ENCODE assay signal across 9 cellular contexts in genomic region chr16:53085539-53086450, GRCh38. TPM values are rescaled to one million over a fixed set of nuclear protein-coding genes. Genes with fewer than 3 reads are reported as not detected.
A peak's percentile ranks its signal among the peaks of the same experiment; 100 is the strongest.
DNase-seq lines count a peak whose midpoint lies in the region; ATAC-seq, FAIRE-seq and TF ChIP-seq lines count a peak whose summit lies in the region.
"Had no signal": no experiment of that assay in that cellular context is flagged by ENCODE, and none has a peak within 500 bp of the region (broad histone marks: within the 10 kb centered on the region; RNA-seq: fewer than 3 reads in every experiment).

No MANE protein-coding gene starts in this region.

- H3K4me2 ChIP-seq in GM12878 (ENCODE audit: control insufficient read depth, insufficient read depth) (no peak overlapping the region), hepatocyte (peak overlapping the region; percentile 44)

- H3K27ac ChIP-seq in HUES64 (ENCODE audit: low read depth, low read length) (0 out of 2 replicates have a peak overlapping the region, but pooled peaks have one; percentile 10), GM12878 (ENCODE audit: control insufficient read depth, insufficient read depth) (no peak overlapping the region), hepatocyte (peak overlapping the region; percentile 81)
- H3K27ac ChIP-seq: brain microvascular endothelial cell had no signal

- H3K27ac Mint-ChIP-seq in stimulated activated memory B cell treated with anti-CD40 and anti-IgM and Interleukin-4, amounts not matched to agents 10 μg/mL and 1 μg/mL and 100 μg/mL, for 72 hours, result peak overlapping the region; percentile 66

- H3K9me2 ChIP-seq in hepatocyte (replicated peaks; ENCODE audit: insufficient read depth), result no peaks in the 10 kb centered on the region

- H3K79me2 ChIP-seq in GM12878 (ENCODE audit: control insufficient read depth, insufficient read depth, low read length), result peaks cover 6% of the 10 kb centered on the region
- H3K79me2 ChIP-seq in hepatocyte, result peaks cover 42% of the 10 kb centered on the region

- no peak overlapping the region for H3K4me3 ChIP-seq in HUES64 (ENCODE audit: low read length)
- no peak overlapping the region for H3K4me3 ChIP-seq in GM12878
- no peak overlapping the region for H3K4me3 ChIP-seq in hepatocyte

- H4K20me1 ChIP-seq in GM12878 (ENCODE audit: control insufficient read depth, insufficient read depth), result no peaks in the 10 kb centered on the region
- H4K20me1 ChIP-seq in hepatocyte (ENCODE audit: insufficient read depth, poor library complexity, severe bottlenecking), result no peaks in the 10 kb centered on the region

- H3K9ac ChIP-seq in HUES64 (ENCODE audit: low read depth, low read length) (no peak overlapping the region), GM12878 (ENCODE audit: control insufficient read depth, insufficient read depth, low read length) (no peak overlapping the region)

- TSS peak; percentile 4 for BruUV-seq in GM12878 (replicated peaks; lab: Mats Ljungman, UMichigan)

- TF ChIP-seq POLR2A in GM12878 (IDR thresholded peaks at IDR 0.05; ENCODE audit: low read depth, low read length), result no peak

- H3K9me3 ChIP-seq in HUES64 (ENCODE audit: insufficient read depth, low read depth, low read length) (no peaks in the 10 kb centered on the region), GM12878 (replicated peaks; ENCODE audit: control insufficient read depth, insufficient read depth, low read length) (no peaks in the 10 kb centered on the region), hepatocyte (ENCODE audit: low read depth) (no peaks in the 10 kb centered on the region)

- TF ChIP-seq CTCF in GM12878 (IDR thresholded peaks at IDR 0.05 in 2 of 3, conservative IDR thresholded peaks at IDR 0.05 in 1 of 3; ENCODE audit: control insufficient read depth in 2 of 3, extremely low read depth in 1 of 3, insufficient read depth in 1 of 3, low read depth in 3 of 3, low read length in 3 of 3), result no peak
- TF ChIP-seq CTCF in hepatocyte (IDR thresholded peaks at IDR 0.05; ENCODE audit: poor library complexity), result no peak

- FAIRE-seq in GM12878 (lab: Jason Lieb, UNC), result no peak

- no peak for DNase-seq in GM12878 (ENCODE audit: low read depth, low spot score)
- peak; percentile 72 for DNase-seq in hepatocyte (ENCODE audit: low spot score)
- DNase-seq in activated naive CD4-positive, alpha-beta T cell (lab: John Stamatoyannopoulos, UW), result no peak
- DNase-seq in NCI-H187 (lab: John Stamatoyannopoulos, UW), result no peak
- DNase-seq in head of caudate nucleus, result no peak
- no peak for DNase-seq in GF-D8 (lab: John Stamatoyannopoulos, UW)
- DNase-seq: brain microvascular endothelial cell had no signal

- H3K36me3 ChIP-seq in HUES64 (ENCODE audit: insufficient read depth, low read length) (no peaks in the 10 kb centered on the region), GM12878 (ENCODE audit: control insufficient read depth in 2 of 2, insufficient read depth in 2 of 2, low read length in 1 of 2) (peaks cover 1 to 3% of the 10 kb centered on the region in 2 experiments; a peak in 3 of 4 replicates), hepatocyte (replicated peaks; ENCODE audit: insufficient read depth, low read depth) (no peaks in the 10 kb centered on the region)
- H3K36me3 ChIP-seq: brain microvascular endothelial cell had no signal

- ATAC-seq in GM12878, result no peak
- ATAC-seq in stimulated activated memory B cell treated with anti-CD40 and anti-IgM and Interleukin-4, amounts not matched to agents 10 μg/mL and 1 μg/mL and 100 μg/mL, for 72 hours, result no peak

- no peak for TF ChIP-seq RAD21 in GM12878 (IDR thresholded peaks at IDR 0.05; ENCODE audit: insufficient read depth, low read depth, low read length)

- peaks cover 56% of the 10 kb centered on the region for H3K4me1 Mint-ChIP-seq in stimulated activated memory B cell treated with anti-CD40 and anti-IgM and Interleukin-4, amounts not matched to agents 10 μg/mL and 1 μg/mL and 100 μg/mL, for 72 hours

- in situ Hi-C loops in GM12878 (cut with MboI), result no loop called here

- WGBS in HUES64, result 56% methylated on average over 10 of the region's 10 CpGs
- 93% methylated on average over 10 of the region's 10 CpGs for WGBS in GM12878 (ENCODE audit: insufficient coverage, insufficient replicate concordance, low lambda C conversion rate, missing lambda C conversion rate)
- 33% methylated on average over 10 of the region's 10 CpGs for WGBS in hepatocyte (ENCODE audit: low lambda C conversion rate, missing lambda C conversion rate)

- no peak overlapping the region for H2AFZ ChIP-seq in GM12878 (ENCODE audit: control insufficient read depth, low read depth, low read length)
- no peak overlapping the region for H2AFZ ChIP-seq in hepatocyte

- TF ChIP-seq EP300 in GM12878 (IDR thresholded peaks at IDR 0.05; ENCODE audit: borderline replicate concordance in 1 of 2, control insufficient read depth in 1 of 2, low read depth in 2 of 2, low read length in 2 of 2), result no peak

- H3K27me3 Mint-ChIP-seq in stimulated activated memory B cell treated with anti-CD40 and anti-IgM and Interleukin-4, amounts not matched to agents 10 μg/mL and 1 μg/mL and 100 μg/mL, for 72 hours, result no peaks in the 10 kb centered on the region

- SMC1A ChIA-PET in GM12878 (lab: Charles Lee; ENCODE audit: uncharacterized antibody, unreplicated experiment), result interaction anchor here (0.7 to 1.9 kb wide), 6 partner anchors 14 to 69 kb away, joined by 3 to 6 read pairs (median 3); no protein-coding TSS in a partner anchor

- no peak overlapping the region for H3K4me3 Mint-ChIP-seq in stimulated activated memory B cell treated with anti-CD40 and anti-IgM and Interleukin-4, amounts not matched to agents 10 μg/mL and 1 μg/mL and 100 μg/mL, for 72 hours

- H3K9me3 Mint-ChIP-seq in stimulated activated memory B cell treated with anti-CD40 and anti-IgM and Interleukin-4, amounts not matched to agents 10 μg/mL and 1 μg/mL and 100 μg/mL, for 72 hours, result no peaks in the 10 kb centered on the region

- H3K4me1 ChIP-seq in HUES64 (ENCODE audit: insufficient read depth, low read length) (peaks cover 62% of the 10 kb centered on the region), GM12878 (ENCODE audit: control insufficient read depth, insufficient read depth, low read length) (peaks cover 13% of the 10 kb centered on the region), hepatocyte (ENCODE audit: insufficient read depth) (peaks cover 56% of the 10 kb centered on the region)

- RAD21 ChIA-PET in GM12878 (lab: Charles Lee; ENCODE audit: unreplicated experiment), result interaction anchor here (0.6 kb wide), 1 partner anchor 15 kb away, joined by 4 read pairs; no protein-coding TSS in a partner anchor

- POLR2A ChIA-PET in GM12878 (lab: Charles Lee), result interaction anchor here (1.1 kb wide), 1 partner anchor 14 kb away, joined by 3 read pairs; no protein-coding TSS in a partner anchor

- intact Hi-C loops in GM12878 (cut with micrococcal nuclease; ENCODE audit: unreplicated experiment), result no loop called here
- intact Hi-C loops in head of caudate nucleus (cut with DNase I), result no loop called here

- H3K36me3 Mint-ChIP-seq in stimulated activated memory B cell treated with anti-CD40 and anti-IgM and Interleukin-4, amounts not matched to agents 10 μg/mL and 1 μg/mL and 100 μg/mL, for 72 hours, result peaks cover 16% of the 10 kb centered on the region

- CTCF ChIA-PET in GM12878 (lab: Yijun Ruan, JAX), result interaction anchor here (1.6 kb wide), 1 partner anchor 15 kb away, joined by 4 read pairs; no protein-coding TSS in a partner anchor

- H3K27me3 ChIP-seq in HUES64 (ENCODE audit: insufficient read depth, low read length) (no peaks in the 10 kb centered on the region), GM12878 (replicated peaks in 1 of 2; ENCODE audit: control insufficient read depth in 2 of 2, insufficient read depth in 2 of 2, low read length in 1 of 2) (no peaks in the 10 kb centered on the region), hepatocyte (no peaks in the 10 kb centered on the region)
- H3K27me3 ChIP-seq: brain microvascular endothelial cell had no signal

RNA-seq across cellular contexts. Expression of gene CHD9, which starts 31.0 kb away (rescaled TPM):
- 24.1 TPM for polyA plus RNA-seq in HUES64 (2013, experiment 1 of 2)
- 24.9 TPM for polyA plus RNA-seq in HUES64 (2013, experiment 2 of 2)
- 479 and 542 TPM in 2 replicates for total RNA-seq in GM12878 (2013; cell fraction: nucleolus; rRNA removed)
- 33.1 and 35.3 TPM in 2 replicates for total RNA-seq in GM12878 (2014; rRNA removed)
- total RNA-seq in GM12878 (2014; rRNA removed; fragmentation: Illumina TruSeq; extraction: Trizol), result 57.6 and 59.6 TPM in 2 replicates
- 41.6 and 50.3 TPM in 2 replicates for total RNA-seq in GM12878 (2021)
- polyA plus RNA-seq in GM12878 (2011; ENCODE audit: low read depth), result 21.4 TPM
- polyA plus RNA-seq in GM12878 (2011; rRNA removed), result 51.0 and 71.7 TPM in 2 replicates
- polyA plus RNA-seq in GM12878 (2011; cell fraction: cytosol; rRNA removed), result 13.6 and 29.4 TPM in 2 replicates
- polyA plus RNA-seq in GM12878 (2011; cell fraction: nucleus; rRNA removed), result 34.9 and 45.9 TPM in 2 replicates
- 18.7 and 27.0 TPM in 2 replicates for polyA plus RNA-seq in GM12878 (2012)
- polyA plus RNA-seq in GM12878 (2014; fragmentation: Illumina TruSeq; extraction: Trizol), result 37.4 and 51.2 TPM in 2 replicates
- 10 to 100 TPM; 70.5 to 95.7 TPM for polyA plus RNA-seq in GM12878 (2014; fragmentation: Nextera tagmentation; extraction: Ambion mirVana)
- polyA plus RNA-seq in GM12878 (2014; rRNA removed), result 23.6 and 29.2 TPM in 2 replicates
- 10 to 100 TPM; 66.1 to 72.1 TPM for polyA plus RNA-seq in GM12878 (2016; fragmentation: Nextera tagmentation; extraction: Ambion mirVana)
- 129 and 207 TPM in 2 replicates for polyA minus RNA-seq in GM12878 (2011; rRNA and poly(A)+ RNA removed)
- 19.8 and 19.9 TPM in 2 replicates for polyA minus RNA-seq in GM12878 (2011; cell fraction: cytosol; rRNA and poly(A)+ RNA removed)
- polyA minus RNA-seq in GM12878 (2011; cell fraction: nucleus; rRNA and poly(A)+ RNA removed), result 95.9 and 118 TPM in 2 replicates
- total RNA-seq in hepatocyte, result 68.2 and 89.4 TPM in 2 replicates
- 54.9 and 72.6 TPM in 2 replicates for polyA plus RNA-seq in hepatocyte

RNA-seq across cellular contexts. Expression of gene CHD9NB, which starts 33.1 kb away (rescaled TPM):
- 6.0 TPM for polyA plus RNA-seq in HUES64 (2013, experiment 1 of 2)
- polyA plus RNA-seq in HUES64 (2013, experiment 2 of 2), result 4.3 TPM
- total RNA-seq in GM12878 (2013; cell fraction: nucleolus; rRNA removed), result 1.0 and 1.5 TPM in 2 replicates
- total RNA-seq in GM12878 (2014; rRNA removed) (0.51 and 0.82 TPM in 2 replicates), GM12878 (2014; rRNA removed; fragmentation: Illumina TruSeq; extraction: Trizol) (0.60 and 1.0 TPM in 2 replicates), GM12878 (2021) (0.58 and 0.69 TPM in 2 replicates), hepatocyte (0.64 and 2.3 TPM in 2 replicates)
- 0.16 TPM for polyA plus RNA-seq in GM12878 (2011; ENCODE audit: low read depth)
- polyA plus RNA-seq in GM12878 (2011; rRNA removed) (0.76 TPM in 2 replicates), GM12878 (2014; fragmentation: Illumina TruSeq; extraction: Trizol) (0.44 and 0.94 TPM in 2 replicates), GM12878 (2014; fragmentation: Nextera tagmentation; extraction: Ambion mirVana) (under 1 TPM; 0.14 to 0.22 TPM), GM12878 (2014; rRNA removed) (0.56 and 0.63 TPM in 2 replicates), GM12878 (2016; fragmentation: Nextera tagmentation; extraction: Ambion mirVana) (1 to 10 TPM; 1.3 to 1.6 TPM), hepatocyte (0.81 and 1.4 TPM in 2 replicates)
- polyA plus RNA-seq in GM12878 (2011; cell fraction: cytosol; rRNA removed), result 0.97 and 1.3 TPM in 2 replicates
- 0.93 and 1.3 TPM in 2 replicates for polyA plus RNA-seq in GM12878 (2011; cell fraction: nucleus; rRNA removed)
- polyA plus RNA-seq in GM12878 (2012), result 0.32 and 0.52 TPM in 2 replicates
- 1.0 and 2.4 TPM in 2 replicates for polyA minus RNA-seq in GM12878 (2011; rRNA and poly(A)+ RNA removed)
- polyA minus RNA-seq in GM12878 (2011; cell fraction: cytosol; rRNA and poly(A)+ RNA removed), result 0.52 and 0.94 TPM in 2 replicates
- 0.60 and 1.7 TPM in 2 replicates for polyA minus RNA-seq in GM12878 (2011; cell fraction: nucleus; rRNA and poly(A)+ RNA removed)
